1 cellular context compared by ENCODE assay signal in the genomic region with DNA sequence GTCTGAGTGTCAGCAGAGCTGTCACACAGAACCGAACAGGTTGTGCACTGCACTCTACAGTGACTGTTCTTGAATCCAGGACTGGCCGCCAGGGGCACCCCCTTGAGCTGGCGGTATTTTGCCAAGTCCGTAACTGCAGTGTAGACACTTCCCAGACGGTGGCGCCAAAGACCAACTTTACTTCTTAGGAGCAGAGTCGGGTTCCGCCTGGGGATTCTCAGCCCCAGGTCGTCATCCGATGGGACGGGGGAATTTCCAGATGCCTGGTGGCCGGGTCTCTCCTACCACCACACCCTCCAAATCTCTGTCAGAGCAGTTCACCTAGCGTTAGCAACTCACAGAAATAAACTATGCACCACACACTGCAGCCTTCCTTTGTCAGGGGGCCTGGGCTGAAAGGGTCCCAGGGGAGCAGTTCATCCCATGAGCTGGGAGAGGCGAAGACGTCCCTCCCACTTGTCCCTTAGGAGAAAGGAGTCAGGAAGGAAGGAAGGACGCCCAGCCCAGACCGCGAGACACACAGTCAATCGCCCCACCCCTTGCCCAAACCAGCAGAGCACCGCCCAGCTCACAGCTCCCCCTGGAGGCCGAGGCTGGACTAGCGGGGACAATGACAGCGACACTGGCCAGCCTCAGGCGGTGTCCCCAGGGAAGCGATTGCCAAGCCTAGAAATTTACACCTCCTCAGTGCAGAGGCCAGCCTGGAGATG.
TF ChIP-seq lines count a peak whose summit lies in the region.

No MANE protein-coding gene starts in this region.

TF ChIP-seq in HepG2, 621 proteins besides CTCF, POLR2A, EP300 and RAD21 (continued from another document):
- TF ChIP-seq ZNF512B (CRISPR knock-in tag; IDR thresholded peaks at IDR 0.05; ENCODE audit: borderline replicate concordance) (peak; percentile 79; the same call in 1 of the 2 replicates), POGZ (CRISPR knock-in tag; IDR thresholded peaks at IDR 0.05) (0 out of 2 replicates have a peak, but pooled peaks have one; percentile 18), SMYD3 (CRISPR knock-in tag; IDR thresholded peaks at IDR 0.05) (peak; percentile 37; the same call in 1 of the 2 replicates), SALL1 (CRISPR knock-in tag; IDR thresholded peaks at IDR 0.05) (peak; percentile 61), RARG (CRISPR knock-in tag; IDR thresholded peaks at IDR 0.05; ENCODE audit: low read depth) (no peak), CEBPB (IDR thresholded peaks at IDR 0.05; ENCODE audit: borderline replicate concordance, low read depth, low read length) (no peak), ZNF570 (CRISPR knock-in tag; IDR thresholded peaks at IDR 0.05; ENCODE audit: borderline replicate concordance) (no peak), HOXA3 (CRISPR knock-in tag; IDR thresholded peaks at IDR 0.05) (peak; percentile 69), ZNF292 (CRISPR knock-in tag; IDR thresholded peaks at IDR 0.05; ENCODE audit: borderline replicate concordance, low read depth) (0 out of 2 replicates have a peak, but pooled peaks have one; percentile 42), CREBL2 (CRISPR knock-in tag; IDR thresholded peaks at IDR 0.05; ENCODE audit: borderline replicate concordance) (no peak), ZNF800 (CRISPR knock-in tag; IDR thresholded peaks at IDR 0.05) (0 out of 2 replicates have a peak, but pooled peaks have one; percentile 57), NONO (IDR thresholded peaks at IDR 0.05) (no peak), NONO (CRISPR knock-in tag; conservative IDR thresholded peaks at IDR 0.05) (peak; percentile 41; the same call in 1 of the 2 replicates), ZNF160 (CRISPR knock-in tag; IDR thresholded peaks at IDR 0.05) (no peak), ZFP36 (IDR thresholded peaks at IDR 0.05; ENCODE audit: borderline replicate concordance, low read depth, low read length, partially characterized antibody) (no peak), GABPA (IDR thresholded peaks at IDR 0.05; ENCODE audit: low read depth, low read length) (no peak), GABPA (CRISPR knock-in tag; IDR thresholded peaks at IDR 0.05; ENCODE audit: low read depth) (peak; percentile 54; the same call in 1 of the 2 replicates), ETV5 (CRISPR knock-in tag; IDR thresholded peaks at IDR 0.05; ENCODE audit: borderline replicate concordance) (peak; percentile 30; the same call in 1 of the 2 replicates), ZNF567 (CRISPR knock-in tag; IDR thresholded peaks at IDR 0.05; ENCODE audit: borderline replicate concordance) (0 out of 2 replicates have a peak, but pooled peaks have one; percentile 29), ZKSCAN8 (CRISPR knock-in tag; IDR thresholded peaks at IDR 0.05; ENCODE audit: borderline replicate concordance) (peak; percentile 76; the same call in 1 of the 2 replicates), PCBP1 (IDR thresholded peaks at IDR 0.05; ENCODE audit: borderline replicate concordance, low read depth, low read length) (0 out of 2 replicates have a peak, but pooled peaks have one; percentile 24), TFE3 (CRISPR knock-in tag; IDR thresholded peaks at IDR 0.05) (peak; percentile 5; the same call in 1 of the 2 replicates), ZNF768 (CRISPR knock-in tag; IDR thresholded peaks at IDR 0.05) (peak; percentile 78; the same call in 1 of the 2 replicates), FOSL2 (CRISPR knock-in tag; IDR thresholded peaks at IDR 0.05) (peak; percentile 58), ZNF256 (CRISPR knock-in tag; conservative IDR thresholded peaks at IDR 0.05) (0 out of 2 replicates have a peak, but pooled peaks have one; percentile 42), IRF2 (CRISPR knock-in tag; IDR thresholded peaks at IDR 0.05) (peak; percentile 60), BCL6 (CRISPR knock-in tag; IDR thresholded peaks at IDR 0.05) (0 out of 2 replicates have a peak, but pooled peaks have one; percentile 16), MAX (IDR thresholded peaks at IDR 0.05) (0 out of 2 replicates have a peak, but pooled peaks have one; percentile 50), ZNF207 (IDR thresholded peaks at IDR 0.05; ENCODE audit: borderline replicate concordance) (no peak), TAF1 (CRISPR knock-in tag; IDR thresholded peaks at IDR 0.05) (peak; percentile 47; the same call in 1 of the 2 replicates), ZNF501 (CRISPR knock-in tag; IDR thresholded peaks at IDR 0.05) (peak; percentile 97), ZFP1 (CRISPR knock-in tag; IDR thresholded peaks at IDR 0.05) (peak; percentile 79; the same call in 1 of the 2 replicates), RELA (CRISPR knock-in tag; IDR thresholded peaks at IDR 0.05) (peak; percentile 86), ZKSCAN5 (CRISPR knock-in tag; IDR thresholded peaks at IDR 0.05) (peak; percentile 68), BRD4 (CRISPR knock-in tag; IDR thresholded peaks at IDR 0.05) (0 out of 2 replicates have a peak, but pooled peaks have one; percentile 51), POLR2G (IDR thresholded peaks at IDR 0.05; ENCODE audit: low read depth, low read length) (peak; percentile 40; the same call in 1 of the 2 replicates), TP53 (CRISPR knock-in tag; conservative IDR thresholded peaks at IDR 0.05) (no peak; the same call in 1 of the 2 replicates), TSC22D2 (CRISPR knock-in tag; IDR thresholded peaks at IDR 0.05; ENCODE audit: borderline replicate concordance) (peak; percentile 67; the same call in 1 of the 2 replicates)
- TF ChIP-seq, protein P1, sequence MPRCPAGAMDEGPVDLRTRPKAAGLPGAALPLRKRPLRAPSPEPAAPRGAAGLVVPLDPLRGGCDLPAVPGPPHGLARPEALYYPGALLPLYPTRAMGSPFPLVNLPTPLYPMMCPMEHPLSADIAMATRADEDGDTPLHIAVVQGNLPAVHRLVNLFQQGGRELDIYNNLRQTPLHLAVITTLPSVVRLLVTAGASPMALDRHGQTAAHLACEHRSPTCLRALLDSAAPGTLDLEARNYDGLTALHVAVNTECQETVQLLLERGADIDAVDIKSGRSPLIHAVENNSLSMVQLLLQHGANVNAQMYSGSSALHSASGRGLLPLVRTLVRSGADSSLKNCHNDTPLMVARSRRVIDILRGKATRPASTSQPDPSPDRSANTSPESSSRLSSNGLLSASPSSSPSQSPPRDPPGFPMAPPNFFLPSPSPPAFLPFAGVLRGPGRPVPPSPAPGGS (CRISPR knock-in tag; IDR thresholded peaks at IDR 0.05): 0 out of 2 replicates have a peak, but pooled peaks have one; percentile 18
- TF ChIP-seq, protein P2, sequence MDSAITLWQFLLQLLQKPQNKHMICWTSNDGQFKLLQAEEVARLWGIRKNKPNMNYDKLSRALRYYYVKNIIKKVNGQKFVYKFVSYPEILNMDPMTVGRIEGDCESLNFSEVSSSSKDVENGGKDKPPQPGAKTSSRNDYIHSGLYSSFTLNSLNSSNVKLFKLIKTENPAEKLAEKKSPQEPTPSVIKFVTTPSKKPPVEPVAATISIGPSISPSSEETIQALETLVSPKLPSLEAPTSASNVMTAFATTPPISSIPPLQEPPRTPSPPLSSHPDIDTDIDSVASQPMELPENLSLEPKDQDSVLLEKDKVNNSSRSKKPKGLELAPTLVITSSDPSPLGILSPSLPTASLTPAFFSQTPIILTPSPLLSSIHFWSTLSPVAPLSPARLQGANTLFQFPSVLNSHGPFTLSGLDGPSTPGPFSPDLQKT (CRISPR knock-in tag; IDR thresholded peaks at IDR 0.05; ENCODE audit: borderline replicate concordance): no peak
- TF ChIP-seq, protein P3, sequence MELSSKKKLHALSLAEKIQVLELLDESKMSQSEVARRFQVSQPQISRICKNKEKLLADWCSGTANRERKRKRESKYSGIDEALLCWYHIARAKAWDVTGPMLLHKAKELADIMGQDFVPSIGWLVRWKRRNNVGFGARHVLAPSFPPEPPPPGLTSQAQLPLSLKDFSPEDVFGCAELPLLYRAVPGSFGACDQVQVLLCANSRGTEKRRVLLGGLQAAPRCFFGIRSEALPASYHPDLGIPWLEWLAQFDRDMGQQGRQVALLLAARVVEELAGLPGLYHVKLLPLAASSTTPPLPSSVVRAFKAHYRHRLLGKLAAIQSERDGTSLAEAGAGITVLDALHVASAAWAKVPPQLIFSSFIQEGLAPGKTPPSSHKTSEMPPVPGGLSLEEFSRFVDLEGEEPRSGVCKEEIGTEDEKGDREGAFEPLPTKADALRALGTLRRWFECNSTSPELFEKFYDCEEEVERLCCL (CRISPR knock-in tag; IDR thresholded peaks at IDR 0.05; ENCODE audit: borderline replicate concordance): peak; percentile 84; the same call in 1 of the 2 replicates
- TF ChIP-seq, protein P4, sequence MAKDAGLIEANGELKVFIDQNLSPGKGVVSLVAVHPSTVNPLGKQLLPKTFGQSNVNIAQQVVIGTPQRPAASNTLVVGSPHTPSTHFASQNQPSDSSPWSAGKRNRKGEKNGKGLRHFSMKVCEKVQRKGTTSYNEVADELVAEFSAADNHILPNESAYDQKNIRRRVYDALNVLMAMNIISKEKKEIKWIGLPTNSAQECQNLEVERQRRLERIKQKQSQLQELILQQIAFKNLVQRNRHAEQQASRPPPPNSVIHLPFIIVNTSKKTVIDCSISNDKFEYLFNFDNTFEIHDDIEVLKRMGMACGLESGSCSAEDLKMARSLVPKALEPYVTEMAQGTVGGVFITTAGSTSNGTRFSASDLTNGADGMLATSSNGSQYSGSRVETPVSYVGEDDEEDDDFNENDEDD (CRISPR knock-in tag; IDR thresholded peaks at IDR 0.05; ENCODE audit: borderline replicate concordance): peak; percentile 29; the same call in 1 of the 2 replicates
TF ChIP-seq in HepG2: peak in this region for 219.
